Comparison of ENCODE assay signal across 1 cellular context in genomic region chr5:151670074-151670686, GRCh38.
TF ChIP-seq lines count a peak whose summit lies in the region.

No MANE protein-coding gene starts in this region.

TF ChIP-seq in GM23338, 12 proteins besides CTCF, POLR2A, EP300 and RAD21 (continued from another document):
- TF ChIP-seq ZNF462 (CRISPR knock-in tag; IDR thresholded peaks at IDR 0.05) (no peak), ZNF331 (CRISPR knock-in tag; IDR thresholded peaks at IDR 0.05; ENCODE audit: low read depth) (no peak), EZH2phosphoT487 (IDR thresholded peaks at IDR 0.05; ENCODE audit: unreplicated experiment) (no peak), JUNB (IDR thresholded peaks at IDR 0.05; ENCODE audit: unreplicated experiment) (no peak)
